In the genomic region with DNA sequence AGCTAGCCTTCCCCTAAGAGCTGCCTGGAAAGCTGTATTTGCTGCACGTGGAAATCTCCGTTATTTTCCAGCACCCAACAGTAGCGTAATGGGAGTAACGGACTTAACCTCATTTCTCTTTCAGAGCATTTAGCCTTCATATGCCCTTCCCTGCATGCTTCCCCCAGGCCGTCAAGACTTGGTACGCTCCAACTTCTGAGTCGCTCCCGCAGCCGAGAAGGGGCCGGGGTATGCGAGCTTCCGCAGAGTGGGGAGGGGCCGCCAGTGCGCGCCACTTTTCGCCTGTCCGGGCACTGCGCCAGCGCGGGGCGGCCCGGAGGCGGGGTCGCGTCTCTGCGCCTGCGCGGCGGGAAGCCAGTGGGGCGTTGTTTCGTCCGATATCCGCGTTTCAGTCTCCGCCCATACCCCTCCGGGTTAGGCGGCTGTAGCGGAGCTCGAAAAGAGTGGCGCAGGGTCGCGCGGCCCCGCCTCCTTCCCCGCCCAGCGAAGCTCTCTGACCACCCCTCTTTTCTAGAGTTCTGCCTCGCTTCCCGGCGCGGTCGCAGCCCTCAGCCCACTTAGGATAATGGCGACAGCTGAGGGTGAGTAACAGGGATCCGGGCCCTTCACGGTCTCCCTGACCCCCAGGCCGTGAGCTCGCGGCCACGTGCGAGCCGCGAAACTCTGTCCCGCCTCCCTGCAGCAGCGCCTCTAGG, we compare ENCODE assay signal across 8 cellular contexts. TPM values are rescaled to one million over a fixed set of nuclear protein-coding genes. Genes with fewer than 3 reads are reported as not detected.
DNase-seq lines count a peak whose midpoint lies in the region; TF ChIP-seq lines count a peak whose summit lies in the region.

A gene with protein sequence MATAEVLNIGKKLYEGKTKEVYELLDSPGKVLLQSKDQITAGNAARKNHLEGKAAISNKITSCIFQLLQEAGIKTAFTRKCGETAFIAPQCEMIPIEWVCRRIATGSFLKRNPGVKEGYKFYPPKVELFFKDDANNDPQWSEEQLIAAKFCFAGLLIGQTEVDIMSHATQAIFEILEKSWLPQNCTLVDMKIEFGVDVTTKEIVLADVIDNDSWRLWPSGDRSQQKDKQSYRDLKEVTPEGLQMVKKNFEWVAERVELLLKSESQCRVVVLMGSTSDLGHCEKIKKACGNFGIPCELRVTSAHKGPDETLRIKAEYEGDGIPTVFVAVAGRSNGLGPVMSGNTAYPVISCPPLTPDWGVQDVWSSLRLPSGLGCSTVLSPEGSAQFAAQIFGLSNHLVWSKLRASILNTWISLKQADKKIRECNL (plus strand): TSS at position 513 of the 695 bp plus-strand sequence. CDS start 53 bp downstream, at position 566.

- CTCF ChIA-PET in activated naive CD4-positive, alpha-beta T cell treated with anti-CD3 and anti-CD28 coated beads, Interleukin-2, amount 10 ng/mL, durations not matched to agents 7 days and 5 days (lab: Charles Lee) = interaction anchor here (1.1 to 4.8 kb wide), 5 partner anchors 10 to 487 kb away, joined by 3 to 18 read pairs (median 6); a partner anchor contains a TSS

- H3K27me3 Mint-ChIP-seq in activated naive CD4-positive, alpha-beta T cell treated with anti-CD3 and anti-CD28 coated beads, Interleukin-2, amount 10 ng/mL, durations not matched to agents 7 days and 5 days = no peaks in the 10 kb centered on the region

- H3K4me1 Mint-ChIP-seq in activated naive CD4-positive, alpha-beta T cell treated with anti-CD3 and anti-CD28 coated beads, Interleukin-2, amount 10 ng/mL, durations not matched to agents 7 days and 5 days = peaks cover 56% of the 10 kb centered on the region

- H3K36me3 Mint-ChIP-seq in activated naive CD4-positive, alpha-beta T cell treated with anti-CD3 and anti-CD28 coated beads, Interleukin-2, amount 10 ng/mL, durations not matched to agents 7 days and 5 days = peaks cover 18% of the 10 kb centered on the region

- no peak for TF ChIP-seq EP300 in suprapubic skin (IDR thresholded peaks at IDR 0.05)

- H3K27me3 ChIP-seq in suprapubic skin = no peaks in the 10 kb centered on the region

- peak within 1 kb of the TSS; percentile 89 for H3K27ac ChIP-seq in suprapubic skin

- no peaks in the 10 kb centered on the region for H3K9me3 ChIP-seq in suprapubic skin

- peaks cover 31% of the 10 kb centered on the region for H3K4me1 ChIP-seq in suprapubic skin

- peak in 1 of 2 donors; percentile 53 for TF ChIP-seq POLR2A in suprapubic skin (IDR thresholded peaks at IDR 0.05)

- H3K36me3 ChIP-seq in suprapubic skin = no peaks in the 10 kb centered on the region

- DNase-seq in GM03348 (ENCODE audit: low spot score) = peak; percentile 95
- peak; percentile 87 for DNase-seq in HFF-Myc (ENCODE audit: extremely low read depth, low read depth)
- peak; percentile 97 for DNase-seq in NAMALWA (ENCODE audit: low spot score)
- peak; percentile 95 for DNase-seq in SK-N-DZ (ENCODE audit: low spot score)
- peak; percentile 96 for DNase-seq in activated naive CD4-positive, alpha-beta T cell treated with anti-CD3 and anti-CD28 coated beads, Interleukin-2, amount 10 ng/mL, durations not matched to agents 7 days and 5 days
- DNase-seq in germinal center (ENCODE audit: low spot score) = peak; percentile 95
- DNase-seq in nucleus accumbens (lab: John Stamatoyannopoulos, UW) = peak; percentile 63 to 96 (median 92)
- peak; percentile 93 to 94 for DNase-seq in suprapubic skin (ENCODE audit: low spot score in 2 of 2)

- no peak for TF ChIP-seq CTCF in HFF-Myc (IDR thresholded peaks at IDR 0.05; ENCODE audit: low read depth, low read length, missing control alignments)
- TF ChIP-seq CTCF in suprapubic skin (IDR thresholded peaks at IDR 0.05) = no peak

- peak within 1 kb of the TSS; percentile 98 for H3K4me3 ChIP-seq in HFF-Myc (replicated peaks; ENCODE audit: low read depth, low read length)
- peak within 1 kb of the TSS; percentile 57 for H3K4me3 ChIP-seq in suprapubic skin

- H3K4me3 Mint-ChIP-seq in activated naive CD4-positive, alpha-beta T cell treated with anti-CD3 and anti-CD28 coated beads, Interleukin-2, amount 10 ng/mL, durations not matched to agents 7 days and 5 days = peak within 1 kb of the TSS; percentile 84

- peak within 1 kb of the TSS; percentile 92 for H3K27ac Mint-ChIP-seq in activated naive CD4-positive, alpha-beta T cell treated with anti-CD3 and anti-CD28 coated beads, Interleukin-2, amount 10 ng/mL, durations not matched to agents 7 days and 5 days

- H3K9me3 Mint-ChIP-seq in activated naive CD4-positive, alpha-beta T cell treated with anti-CD3 and anti-CD28 coated beads, Interleukin-2, amount 10 ng/mL, durations not matched to agents 7 days and 5 days = no peaks in the 10 kb centered on the region

- WGBS in suprapubic skin = 0% methylated on average over 15 of the region's 63 CpGs

RNA-seq across cellular contexts. Expression of the gene that starts here (rescaled TPM):
- 197 and 217 TPM in 2 replicates for polyA plus RNA-seq in SK-N-DZ (2014; cell fraction: cytosol; rRNA removed)
- 122 and 133 TPM in 2 replicates for polyA plus RNA-seq in SK-N-DZ (2014; cell fraction: nucleus; rRNA removed)
- 100 to 1,000 TPM in 1 of 4 donors, 10 to 100 TPM in 3; 59.2 to 101 (median 69.4) TPM for total RNA-seq in suprapubic skin

Comparison
In these comparisons a context has a peak if more than half of its experiments do, and no peak if none do; other contexts are left out.
1. Peak in every context shown above with its lines: DNase-seq, H3K4me3 ChIP-seq and H3K27ac ChIP-seq.